Comparison of ENCODE assay signal across 29 cellular contexts in the genomic region with DNA sequence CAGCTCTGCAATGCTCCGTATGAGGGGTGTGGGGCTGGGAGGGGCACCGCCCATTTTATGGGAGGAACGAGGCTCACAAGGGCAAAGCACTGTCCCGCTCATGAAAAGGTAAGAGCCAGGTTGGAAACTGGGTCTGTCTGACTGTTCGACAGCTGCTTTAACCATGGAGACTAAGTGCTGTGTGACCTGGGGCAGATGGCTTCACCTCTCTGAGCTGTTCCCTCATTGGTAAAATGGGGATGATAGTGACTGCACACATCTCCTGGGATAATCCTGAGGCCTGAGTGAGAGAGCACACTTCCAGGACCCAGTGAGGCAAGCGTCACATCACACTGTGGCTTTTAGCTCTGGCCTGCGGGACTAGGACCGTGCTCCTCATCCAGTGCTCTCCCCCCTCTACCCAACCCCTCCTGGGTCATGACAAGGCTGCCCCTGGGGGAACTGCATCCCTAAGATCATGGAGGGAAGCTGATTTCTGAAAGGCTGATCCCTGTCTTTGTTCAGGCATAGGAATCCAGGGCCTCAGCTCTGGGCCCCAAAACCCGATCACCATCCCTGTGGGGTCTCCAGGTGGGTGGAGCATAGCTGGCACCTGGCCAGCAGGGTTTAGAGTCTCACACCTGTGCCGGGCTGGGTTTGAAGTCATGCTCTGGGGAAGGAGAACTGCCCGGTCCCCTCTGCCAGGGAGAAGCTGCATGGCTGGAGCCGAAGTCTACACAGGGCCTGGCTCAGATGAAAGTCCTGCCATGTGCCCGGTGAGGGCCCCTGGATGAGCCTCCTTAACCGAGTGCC. TPM values are rescaled to one million over a fixed set of nuclear protein-coding genes. Genes with fewer than 3 reads are reported as not detected.
"Had no signal": no experiment of that assay in that cellular context is flagged by ENCODE, and none has a peak within 500 bp of the region (broad histone marks: within the 10 kb centered on the region; RNA-seq: fewer than 3 reads in every experiment).

No MANE protein-coding gene starts in this region.

- H3K4me1 ChIP-seq: gastrocnemius medialis, prostate gland, right atrium auricular region, stomach, thyroid gland had no signal

- H3K27ac ChIP-seq: epithelial cell of prostate, gastrocnemius medialis, prostate gland, right atrium auricular region, stomach, thyroid gland had no signal

- H3K4me3 ChIP-seq: dorsolateral prefrontal cortex, gastrocnemius medialis, lung, mucosa of descending colon, prostate gland, right atrium auricular region, stomach, thyroid gland had no signal

- FAIRE-seq: keratinocyte had no signal

- H3K27me3 ChIP-seq: right atrium auricular region, thyroid gland had no signal

- H3K9me3 ChIP-seq: gastrocnemius medialis, prostate gland, thyroid gland had no signal

- ATAC-seq: esophagus mucosa; gastrocnemius medialis; mucosa of descending colon; natural killer cell treated with Interleukin-12 subunit alpha and Interleukin-12 subunit beta and Interleukin-15 and Interleukin-18, amount 100 ng/mL, for 72 hours; stimulated activated effector memory CD8-positive, alpha-beta T cell treated with anti-CD3 and anti-CD28 coated beads, Interleukin-12 subunit alpha, Interleukin-12 subunit beta, amount 100 ng/mL, for 72 hours had no signal

- H3K36me3 ChIP-seq: gastrocnemius medialis, prostate gland, right atrium auricular region, stomach, thyroid gland had no signal

- DNase-seq: effector CD4-positive, alpha-beta T cell; foreskin fibroblast; gastrocnemius medialis; head of caudate nucleus; mucosa of descending colon; naive B cell; stimulated activated CD4-positive, alpha-beta T cell treated with anti-CD3 and anti-CD28 coated beads, Interleukin-2, amount 100 ng/mL, for 24 hours; stimulated activated CD4-positive, alpha-beta T cell treated with anti-CD3 and anti-CD28 coated beads, Interleukin-4, amount 100 ng/mL, for 24 hours; stimulated activated naive CD4-positive, alpha-beta T cell treated with Interleukin-2 at 50 U/mL for 16 hours; stomach; thyroid gland; trophoblast cell had no signal

RNA-seq across cellular contexts. Expression of a gene that starts 21.3 kb away (rescaled TPM):
- total RNA-seq: dorsolateral prefrontal cortex; esophagus mucosa; gastrocnemius medialis; glomerular endothelial cell; liver; lung; mesothelial cell of epicardium; mucosa of descending colon; natural killer cell treated with Interleukin-12 subunit alpha and Interleukin-12 subunit beta and Interleukin-15 and Interleukin-18, amount 100 ng/mL, for 72 hours; neural crest cell; prostate gland; right atrium auricular region; sciatic nerve; stomach; subcutaneous adipose tissue; temporal lobe; thyroid gland; ureter had no signal
- polyA plus RNA-seq: keratinocyte, liver, lung, stomach had no signal

RNA-seq across cellular contexts. Expression of a gene that starts 22.8 kb away (rescaled TPM):
- total RNA-seq: dorsolateral prefrontal cortex; esophagus mucosa; gastrocnemius medialis; glomerular endothelial cell; liver; lung; mesothelial cell of epicardium; mucosa of descending colon; natural killer cell treated with Interleukin-12 subunit alpha and Interleukin-12 subunit beta and Interleukin-15 and Interleukin-18, amount 100 ng/mL, for 72 hours; neural crest cell; right atrium auricular region; stomach; subcutaneous adipose tissue; temporal lobe; thyroid gland; ureter had no signal
- polyA plus RNA-seq: keratinocyte, liver, lung, stomach had no signal
